7 cellular contexts compared by ENCODE assay signal in genomic region chr2:112644933-112645395, GRCh38. TPM values are rescaled to one million over a fixed set of nuclear protein-coding genes. Genes with fewer than 3 reads are reported as not detected.
DNase-seq lines count a peak whose midpoint lies in the region; ATAC-seq and TF ChIP-seq lines count a peak whose summit lies in the region.

No MANE protein-coding gene starts in this region.

- peak overlapping the region; percentile 94 for H3K27ac Mint-ChIP-seq in MCF 10A (ENCODE audit: low read depth, unreplicated experiment)

- H3K27ac ChIP-seq in HUES64 (ENCODE audit: low read depth, low read length) (peak overlapping the region; percentile 72; the same call in 1 of the 2 replicates), transverse colon (peak overlapping the region; percentile 99 to 100 (median 100))

- BruUV-seq in MCF 10A (replicated peaks; lab: Mats Ljungman, UMichigan), result no TSS peak

- no peak for DNase-seq in MCF 10A (ENCODE audit: unreplicated experiment)
- DNase-seq in lower leg skin (ENCODE audit: low spot score in 2 of 2), result no peak
- DNase-seq in transverse colon, result no peak
- DNase-seq in RPMI8226, result no peak

- peaks cover 34% of the 10 kb centered on the region for H3K36me3 Mint-ChIP-seq in MCF 10A (ENCODE audit: insufficient read depth, unreplicated experiment)

- no peak for TF ChIP-seq CTCF in GM12875 (IDR thresholded peaks at IDR 0.05; ENCODE audit: borderline replicate concordance, insufficient read depth, low read depth, low read length)
- no peak for TF ChIP-seq CTCF in MCF 10A (IDR thresholded peaks at IDR 0.05; ENCODE audit: unreplicated experiment)
- TF ChIP-seq CTCF in lower leg skin (IDR thresholded peaks at IDR 0.05), result no peak
- TF ChIP-seq CTCF in transverse colon (IDR thresholded peaks at IDR 0.05), result no peak

- ATAC-seq in HG02571 (IDR thresholded peaks at IDR 0.05; ENCODE audit: unreplicated experiment), result no peak

- 6% methylated on average over 15 of the region's 16 CpGs for WGBS in HUES64
- WGBS in lower leg skin, 2 donors, result 3 to 4% methylated on average over 13 to 16 of the region's 16 CpGs
- 2 to 22% methylated on average over 3 to 16 of the region's 16 CpGs for WGBS in transverse colon (ENCODE audit: low coverage in 1 of 2), 2 donors

- POLR2A ChIA-PET in MCF 10A (lab: Yijun Ruan, JAX), result interaction anchor here (0.7 to 10.8 kb wide), 22 partner anchors 10 to 235 kb away, joined by 3 to 570 read pairs (median 6); partner anchors contain the start of genes CHCHD5, IL1A and POLR1B

- peak overlapping the region; percentile 67 for H3K9ac ChIP-seq in HUES64 (ENCODE audit: low read depth, low read length)

- H3K36me3 ChIP-seq in HUES64 (ENCODE audit: insufficient read depth, low read length), result peaks cover 33% of the 10 kb centered on the region
- H3K36me3 ChIP-seq in transverse colon, result peaks cover 0 to 17% (median 8%) of the 10 kb centered on the region in 4 donors

- peaks cover 51% of the 10 kb centered on the region for H3K4me1 Mint-ChIP-seq in MCF 10A (ENCODE audit: insufficient read depth, unreplicated experiment)

- H3K9me3 Mint-ChIP-seq in MCF 10A (ENCODE audit: unreplicated experiment), result no peaks in the 10 kb centered on the region

- intact Hi-C loops in MCF 10A (cut with micrococcal nuclease) (loop anchor here (1.0 to 5.0 kb wide), 5 partner anchors 18 to 102 kb away; partner anchors contain the start of gene POLR1B), lower leg skin (cut with DNase I; ENCODE audit: low total_unique reads) (no loop called here), transverse colon (cut with DNase I; ENCODE audit: low total_unique reads) (no loop called here)

- no peaks in the 10 kb centered on the region for H3K27me3 Mint-ChIP-seq in MCF 10A (ENCODE audit: insufficient read depth, unreplicated experiment)

- peak; percentile 8 for TF ChIP-seq EP300 in transverse colon (IDR thresholded peaks at IDR 0.05; ENCODE audit: low read depth)

- H3K4me3 ChIP-seq in GM12875 (ENCODE audit: low read depth, low read length), result peak overlapping the region; percentile 59
- H3K4me3 ChIP-seq in HUES64 (ENCODE audit: low read length), result peak overlapping the region; percentile 96
- H3K4me3 ChIP-seq in lower leg skin (ENCODE audit: low read depth, poor library complexity, severe bottlenecking), result peak overlapping the region; percentile 30
- peak overlapping the region; percentile 64 to 99 (median 93) for H3K4me3 ChIP-seq in transverse colon

- H3K4me1 ChIP-seq in HUES64 (ENCODE audit: insufficient read depth, low read length), result peaks cover 49% of the 10 kb centered on the region; the same call in 1 of the 2 replicates
- H3K4me1 ChIP-seq in transverse colon, result peaks cover 6 to 72% (median 31%) of the 10 kb centered on the region in 4 donors

- in situ Hi-C loops in transverse colon (cut with MboI; ENCODE audit: low pct_ligation_motif_present in 1 of 4, low pct_unique_long_range_greater_than_20kb in 1 of 4, low sequenced_read_pairs in 3 of 4), result no loop called here

- TF ChIP-seq POLR2A in lower leg skin (IDR thresholded peaks at IDR 0.05), result no peak
- peak; percentile 36 for TF ChIP-seq POLR2A in transverse colon (IDR thresholded peaks at IDR 0.05)

- H3K9me3 ChIP-seq in HUES64 (ENCODE audit: insufficient read depth, low read depth, low read length) (no peaks in the 10 kb centered on the region), transverse colon (no peaks in the 10 kb centered on the region)

- peaks cover 8% of the 10 kb centered on the region for H3K27me3 ChIP-seq in HUES64 (ENCODE audit: insufficient read depth, low read length)
- no peaks in the 10 kb centered on the region for H3K27me3 ChIP-seq in transverse colon

- peak overlapping the region; percentile 77 for H3K4me3 Mint-ChIP-seq in MCF 10A (ENCODE audit: unreplicated experiment)

- CTCF ChIA-PET in MCF 10A (lab: Yijun Ruan, JAX), result interaction anchor here (0.7 to 7.2 kb wide), 9 partner anchors 10 to 102 kb away, joined by 3 to 107 read pairs (median 5); partner anchors contain the start of gene CHCHD5

RNA-seq across cellular contexts. Expression of gene SLC20A1, which starts 0.8 kb away (rescaled TPM):
- polyA plus RNA-seq in HUES64 (2013, experiment 1 of 2), result 70.0 TPM
- polyA plus RNA-seq in HUES64 (2013, experiment 2 of 2), result 50.9 TPM
- total RNA-seq in MCF 10A (2022), result 242 and 295 TPM in 2 replicates
- 10 to 100 TPM in 3 of 4 donors, 1 to 10 TPM in 1; 5.0 to 19.2 (median 12.4) TPM for total RNA-seq in lower leg skin
- total RNA-seq in transverse colon, result 100 to 1,000 TPM in 3 of 4 donors, 1 to 10 TPM in 1; 9.4 to 173 (median 148) TPM

Comparison
In these comparisons a context has a peak if more than half of its experiments do, and no peak if none do; other contexts are left out.
1. H3K4me3 ChIP-seq: peak in every context shown above with its lines; median percentile 96 in HUES64; 93 in transverse colon; 59 in GM12875; 30 in lower leg skin.